31 cellular contexts compared by ENCODE assay signal in genomic region chr5:128635379-128635778, GRCh38.
"Had no signal": no experiment of that assay in that cellular context is flagged by ENCODE, and none has a peak within 500 bp of the region (broad histone marks: within the 10 kb centered on the region; RNA-seq: fewer than 3 reads in every experiment).

No MANE protein-coding gene starts in this region.

- FAIRE-seq: urothelium cell line had no signal

- H3K4me3 Mint-ChIP-seq: natural killer cell; nephron; neural progenitor cell; stimulated activated memory B cell treated with anti-CD40 and anti-IgM and Interleukin-4, amounts not matched to agents 10 μg/mL and 1 μg/mL and 100 μg/mL, for 72 hours; stimulated activated naive CD8-positive, alpha-beta T cell treated with anti-CD3 and anti-CD28 coated beads, Interleukin-15, amount 100 ng/mL, for 72 hours; type B pancreatic cell had no signal

- H3K4me1 Mint-ChIP-seq: natural killer cell; neural progenitor cell; stimulated activated memory B cell treated with anti-CD40 and anti-IgM and Interleukin-4, amounts not matched to agents 10 μg/mL and 1 μg/mL and 100 μg/mL, for 72 hours; stimulated activated naive CD8-positive, alpha-beta T cell treated with anti-CD3 and anti-CD28 coated beads, Interleukin-15, amount 100 ng/mL, for 72 hours had no signal

- DNase-seq: natural killer cell; occipital lobe; ovary; posterior cingulate gyrus; psoas muscle; right cardiac atrium; right lobe of liver; sigmoid colon; spleen; stimulated activated CD4-positive, alpha-beta T cell treated with anti-CD3 and anti-CD28 coated beads, Interleukin-12 subunit alpha, Interleukin-12 subunit beta, amount 100 ng/mL, for 4 hours; stimulated activated CD4-positive, alpha-beta T cell treated with anti-CD3 and anti-CD28 coated beads, Interleukin-1b, Interleukin-23, amount 100 ng/mL, for 48 hours; stimulated activated CD4-positive, alpha-beta T cell treated with anti-CD3 and anti-CD28 coated beads, Interleukin-4, amount 100 ng/mL, for 1 hour; stimulated activated CD4-positive, alpha-beta T cell treated with anti-CD3 and anti-CD28 coated beads, Interleukin-4, amount 100 ng/mL, for 4 hours; stimulated activated CD8-positive, alpha-beta memory T cell treated with anti-CD3 and anti-CD28 coated beads, Interleukin-4, amount 100 ng/mL, for 48 hours; stimulated activated naive CD4-positive, alpha-beta T cell; stimulated activated naive CD8-positive, alpha-beta T cell treated with anti-CD3 and anti-CD28 coated beads, Interleukin-15, amount 100 ng/mL, for 72 hours; stimulated activated naive CD8-positive, alpha-beta T cell treated with anti-CD3 and anti-CD28 coated beads, Interleukin-15, Interleukin-2, amounts not matched to agents 100 U/mL and 50 U/mL, for 24 hours; substantia nigra; testis; tibial artery; transverse colon had no signal

- H3K36me3 Mint-ChIP-seq: natural killer cell; neural progenitor cell; stimulated activated memory B cell treated with anti-CD40 and anti-IgM and Interleukin-4, amounts not matched to agents 10 μg/mL and 1 μg/mL and 100 μg/mL, for 72 hours; type B pancreatic cell had no signal

- H3K79me2 ChIP-seq: parathyroid adenoma had no signal

- H3K27me3 ChIP-seq: neural progenitor cell, ovary, right lobe of liver, sigmoid colon, spleen, suprapubic skin, testis, tibial artery, transverse colon, vagina had no signal

- H3K4me3 ChIP-seq: neural progenitor cell, ovary, psoas muscle, right lobe of liver, sigmoid colon, smooth muscle cell, spleen, suprapubic skin, testis, tibial artery, transverse colon, vagina had no signal

- H3K9ac ChIP-seq: neural progenitor cell, parathyroid adenoma had no signal

- H3K4me1 ChIP-seq: neural progenitor cell, parathyroid adenoma, psoas muscle, right lobe of liver, sigmoid colon, spleen, suprapubic skin, testis, tibial artery, transverse colon, vagina had no signal

- ATAC-seq: natural killer cell; psoas muscle; right cardiac atrium; stimulated activated memory B cell treated with anti-CD40 and anti-IgM and Interleukin-4, amounts not matched to agents 10 μg/mL and 1 μg/mL and 100 μg/mL, for 72 hours; stimulated activated naive CD8-positive, alpha-beta T cell treated with anti-CD3 and anti-CD28 coated beads, Interleukin-15, amount 100 ng/mL, for 72 hours; stimulated activated naive CD8-positive, alpha-beta T cell treated with anti-CD3 and anti-CD28 coated beads, Interleukin-15, Interleukin-2, amounts not matched to agents 100 U/mL and 50 U/mL, for 24 hours had no signal

- H3K27ac Mint-ChIP-seq: natural killer cell; nephron; neural progenitor cell; progenitor cell of endocrine pancreas; stimulated activated memory B cell treated with anti-CD40 and anti-IgM and Interleukin-4, amounts not matched to agents 10 μg/mL and 1 μg/mL and 100 μg/mL, for 72 hours; stimulated activated naive CD8-positive, alpha-beta T cell treated with anti-CD3 and anti-CD28 coated beads, Interleukin-15, amount 100 ng/mL, for 72 hours; type B pancreatic cell had no signal

- H3K36me3 ChIP-seq: neural progenitor cell, ovary, right lobe of liver, sigmoid colon, spleen, suprapubic skin, tibial artery, transverse colon, vagina had no signal

- H3K27me3 Mint-ChIP-seq: progenitor cell of endocrine pancreas; stimulated activated memory B cell treated with anti-CD40 and anti-IgM and Interleukin-4, amounts not matched to agents 10 μg/mL and 1 μg/mL and 100 μg/mL, for 72 hours; stimulated activated naive CD8-positive, alpha-beta T cell treated with anti-CD3 and anti-CD28 coated beads, Interleukin-15, amount 100 ng/mL, for 72 hours; type B pancreatic cell had no signal

- H3K9me3 ChIP-seq: ovary, psoas muscle, right lobe of liver, sigmoid colon, spleen, suprapubic skin, testis, tibial artery, transverse colon, vagina had no signal

- H2AFZ ChIP-seq: neural progenitor cell, parathyroid adenoma had no signal

- H3K9me3 Mint-ChIP-seq: nephron had no signal

- H3K27ac ChIP-seq: neural progenitor cell, ovary, parathyroid adenoma, psoas muscle, right lobe of liver, sigmoid colon, spleen, suprapubic skin, testis, tibial artery, transverse colon, vagina had no signal

- H3K4me2 ChIP-seq: neural progenitor cell, smooth muscle cell had no signal
